In genomic region chr2:121061633-121062032, GRCh38 we compare ENCODE assay signal across 25 cellular contexts.
"Had no signal": no experiment of that assay in that cellular context is flagged by ENCODE, and none has a peak within 500 bp of the region (broad histone marks: within the 10 kb centered on the region; RNA-seq: fewer than 3 reads in every experiment).

No MANE protein-coding gene starts in this region.

- H3K4me3 Mint-ChIP-seq: effector memory CD8-positive, alpha-beta T cell; mesothelial cell of epicardium; naive thymus-derived CD8-positive, alpha-beta T cell; stimulated activated naive CD8-positive, alpha-beta T cell treated with anti-CD3 and anti-CD28 coated beads, Interleukin-15, amount 100 ng/mL, for 72 hours had no signal

- H3K4me1 ChIP-seq: left lung, prostate gland, right atrium auricular region, suprapubic skin, transverse colon, upper lobe of right lung, uterus had no signal

- DNase-seq: effector memory CD8-positive, alpha-beta T cell; erythroblast; esophagus squamous epithelium; foreskin melanocyte; head of caudate nucleus; left cardiac atrium; left lung; mesenchymal stem cell; naive thymus-derived CD8-positive, alpha-beta T cell; nephron progenitor cell; nucleus accumbens; stimulated activated CD4-positive, alpha-beta T cell treated with anti-CD3 and anti-CD28 coated beads, Interleukin-12 subunit alpha, Interleukin-12 subunit beta, amount 100 ng/mL, for 4 hours; stimulated activated CD4-positive, alpha-beta T cell treated with anti-CD3 and anti-CD28 coated beads, Interleukin-1b, Interleukin-23, amount 100 ng/mL, for 48 hours; stimulated activated CD4-positive, alpha-beta T cell treated with anti-CD3 and anti-CD28 coated beads, Interleukin-4, amount 100 ng/mL, for 1 hour; stimulated activated CD8-positive, alpha-beta memory T cell treated with anti-CD3 and anti-CD28 coated beads, Interleukin-4, amount 100 ng/mL, for 48 hours; stimulated activated naive CD4-positive, alpha-beta T cell; stimulated activated naive CD8-positive, alpha-beta T cell treated with anti-CD3 and anti-CD28 coated beads, Interleukin-15, amount 100 ng/mL, for 72 hours; transverse colon; upper lobe of right lung; uterus had no signal

- H3K36me3 ChIP-seq: esophagus squamous epithelium, left lung, prostate gland, right atrium auricular region, suprapubic skin, transverse colon, upper lobe of right lung, uterus had no signal

- H3K4me1 Mint-ChIP-seq: naive thymus-derived CD8-positive, alpha-beta T cell; stimulated activated naive CD8-positive, alpha-beta T cell treated with anti-CD3 and anti-CD28 coated beads, Interleukin-15, amount 100 ng/mL, for 72 hours had no signal

- H3K9me3 ChIP-seq: esophagus squamous epithelium, left lung, mucosa of descending colon, prostate gland, right atrium auricular region, suprapubic skin, transverse colon, upper lobe of right lung, uterus had no signal

- H3K9me3 Mint-ChIP-seq: effector memory CD8-positive, alpha-beta T cell; mesothelial cell of epicardium; stimulated activated naive CD8-positive, alpha-beta T cell treated with anti-CD3 and anti-CD28 coated beads, Interleukin-15, amount 100 ng/mL, for 72 hours had no signal

- H3K27ac Mint-ChIP-seq: effector memory CD8-positive, alpha-beta T cell; mesothelial cell of epicardium; stimulated activated naive CD8-positive, alpha-beta T cell treated with anti-CD3 and anti-CD28 coated beads, Interleukin-15, amount 100 ng/mL, for 72 hours had no signal

- H3K36me3 Mint-ChIP-seq: mesothelial cell of epicardium; naive thymus-derived CD8-positive, alpha-beta T cell had no signal
